Comparison of ENCODE assay signal across 26 cellular contexts in the genomic region with DNA sequence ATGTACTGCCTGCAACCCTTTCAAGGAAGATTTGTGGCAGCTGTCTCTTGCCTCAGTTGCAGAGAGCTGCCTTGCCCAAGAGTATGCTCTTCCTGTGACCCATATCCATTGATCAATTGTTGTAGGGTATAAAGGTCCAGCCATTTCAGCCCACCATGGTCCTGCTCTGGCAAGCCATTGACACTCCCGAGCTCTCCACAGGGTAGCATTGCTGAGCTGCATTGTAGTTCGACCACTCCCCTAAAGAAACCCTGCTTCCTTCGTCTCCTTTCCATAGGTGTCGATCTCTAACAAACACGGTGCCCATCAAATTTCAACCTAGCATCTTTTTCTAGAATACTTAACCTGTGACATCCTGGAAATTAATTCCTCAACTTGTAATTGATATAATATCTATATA.
"Had no signal": no experiment of that assay in that cellular context is flagged by ENCODE, and none has a peak within 500 bp of the region (broad histone marks: within the 10 kb centered on the region; RNA-seq: fewer than 3 reads in every experiment).

No MANE protein-coding gene starts in this region.

- H3K9me3 Mint-ChIP-seq: activated CD8-positive, alpha-beta T cell treated with anti-CD3 and anti-CD28 coated beads for 36 hours; activated T-cell treated with anti-CD3 and anti-CD28 coated beads, Interleukin-2, amount 50 U/mL, for 4 hours; activated T-helper 2 cell treated with anti-CD3 and anti-CD28 coated beads, Interferon-gamma antibody, Interleukin-2, Interleukin-4, amounts not matched to agents 10 μg/mL and 5 μg/mL and 100 μg/mL, durations not matched to agents 14 hours and 24 hours and 36 hours; natural killer cell; stimulated activated effector memory CD8-positive, alpha-beta T cell treated with anti-CD3 and anti-CD28 coated beads, Interleukin-12 subunit alpha, Interleukin-12 subunit beta, amount 100 ng/mL, for 72 hours had no signal

- H3K36me3 Mint-ChIP-seq: activated naive CD4-positive, alpha-beta T cell treated with anti-CD3 and anti-CD28 coated beads, Interleukin-2, amount 50 U/mL, for 72 hours; natural killer cell; stimulated activated effector memory CD8-positive, alpha-beta T cell treated with anti-CD3 and anti-CD28 coated beads, Interleukin-12 subunit alpha, Interleukin-12 subunit beta, amount 100 ng/mL, for 72 hours; type B pancreatic cell had no signal

- H3K9me3 ChIP-seq: colonic mucosa, lower lobe of right lung, vagina had no signal

- H3K27me3 ChIP-seq: colonic mucosa, gastroesophageal sphincter, vagina had no signal

- DNase-seq: activated B cell treated with CpG ODN at 0.5 μM for 24 hours; activated CD4-positive, alpha-beta T cell treated with anti-CD3 and anti-CD28 coated beads, Interleukin-2, amount 50 U/mL, for 1 hour; activated CD8-positive, alpha-beta T cell treated with anti-CD3 and anti-CD28 coated beads for 36 hours; activated T-cell treated with anti-CD3 and anti-CD28 coated beads, Interleukin-2, amount 50 U/mL, for 4 hours; anterior cingulate cortex; colonic mucosa; effector CD8-positive, alpha-beta T cell; head of caudate nucleus; hypothalamus; kidney glomerular epithelial cell; lower lobe of right lung; mesenchymal stem cell; natural killer cell; right cardiac atrium; spleen; stimulated activated CD4-positive, alpha-beta T cell treated with anti-CD3 and anti-CD28 coated beads, Interleukin-2, amount 100 ng/mL, for 48 hours; T-helper 17 cell; T1000 had no signal

- H3K4me3 ChIP-seq: colonic mucosa, gastroesophageal sphincter, lower lobe of right lung, spleen, vagina had no signal

- FAIRE-seq: endothelial cell of umbilical vein had no signal

- H3K36me3 ChIP-seq: colonic mucosa, gastroesophageal sphincter, lower lobe of right lung, spleen, vagina had no signal

- H3K27ac ChIP-seq: colonic mucosa, gastroesophageal sphincter, lower lobe of right lung, spleen, vagina had no signal

- H3K4me1 ChIP-seq: colonic mucosa, gastroesophageal sphincter, spleen, vagina had no signal

- H3K4me3 Mint-ChIP-seq: activated B cell treated with CpG ODN at 0.5 μM for 24 hours; activated CD8-positive, alpha-beta T cell treated with anti-CD3 and anti-CD28 coated beads for 36 hours; activated T-cell treated with anti-CD3 and anti-CD28 coated beads, Interleukin-2, amount 50 U/mL, for 4 hours; natural killer cell; stimulated activated effector memory CD8-positive, alpha-beta T cell treated with anti-CD3 and anti-CD28 coated beads, Interleukin-12 subunit alpha, Interleukin-12 subunit beta, amount 100 ng/mL, for 72 hours; stimulated activated naive CD8-positive, alpha-beta T cell treated with anti-CD3 and anti-CD28 coated beads, Interleukin-15, Interleukin-2, amounts not matched to agents 100 ng/mL and 50 ng/mL, for 24 hours; T-helper 17 cell; type B pancreatic cell had no signal

- H3K27ac Mint-ChIP-seq: activated B cell treated with CpG ODN at 0.5 μM for 24 hours; activated CD8-positive, alpha-beta T cell treated with anti-CD3 and anti-CD28 coated beads for 36 hours; activated naive CD4-positive, alpha-beta T cell treated with anti-CD3 and anti-CD28 coated beads, Interleukin-2, amount 50 U/mL, for 72 hours; activated T-helper 2 cell treated with anti-CD3 and anti-CD28 coated beads, Interferon-gamma antibody, Interleukin-2, Interleukin-4, amounts not matched to agents 10 μg/mL and 5 μg/mL and 100 μg/mL, durations not matched to agents 14 hours and 24 hours and 36 hours; natural killer cell; stimulated activated effector memory CD8-positive, alpha-beta T cell treated with anti-CD3 and anti-CD28 coated beads, Interleukin-12 subunit alpha, Interleukin-12 subunit beta, amount 100 ng/mL, for 72 hours; stimulated activated naive CD8-positive, alpha-beta T cell treated with anti-CD3 and anti-CD28 coated beads, Interleukin-15, Interleukin-2, amounts not matched to agents 100 ng/mL and 50 ng/mL, for 24 hours; T-helper 17 cell; type B pancreatic cell had no signal

- H3K27me3 Mint-ChIP-seq: type B pancreatic cell had no signal

- ATAC-seq: activated CD8-positive, alpha-beta T cell treated with anti-CD3 and anti-CD28 coated beads for 36 hours; activated naive CD4-positive, alpha-beta T cell treated with anti-CD3 and anti-CD28 coated beads, Interleukin-2, amount 50 U/mL, for 72 hours; activated T-cell treated with anti-CD3 and anti-CD28 coated beads, Interleukin-2, amount 50 U/mL, for 4 hours; gastroesophageal sphincter; natural killer cell; right cardiac atrium; stimulated activated effector memory CD8-positive, alpha-beta T cell treated with anti-CD3 and anti-CD28 coated beads, Interleukin-12 subunit alpha, Interleukin-12 subunit beta, amount 100 ng/mL, for 72 hours; T-helper 17 cell had no signal

- H3K4me1 Mint-ChIP-seq: activated B cell treated with CpG ODN at 0.5 μM for 24 hours; natural killer cell; stimulated activated effector memory CD8-positive, alpha-beta T cell treated with anti-CD3 and anti-CD28 coated beads, Interleukin-12 subunit alpha, Interleukin-12 subunit beta, amount 100 ng/mL, for 72 hours had no signal
